ENCODE assay signal across 1 cellular context in the genomic region with DNA sequence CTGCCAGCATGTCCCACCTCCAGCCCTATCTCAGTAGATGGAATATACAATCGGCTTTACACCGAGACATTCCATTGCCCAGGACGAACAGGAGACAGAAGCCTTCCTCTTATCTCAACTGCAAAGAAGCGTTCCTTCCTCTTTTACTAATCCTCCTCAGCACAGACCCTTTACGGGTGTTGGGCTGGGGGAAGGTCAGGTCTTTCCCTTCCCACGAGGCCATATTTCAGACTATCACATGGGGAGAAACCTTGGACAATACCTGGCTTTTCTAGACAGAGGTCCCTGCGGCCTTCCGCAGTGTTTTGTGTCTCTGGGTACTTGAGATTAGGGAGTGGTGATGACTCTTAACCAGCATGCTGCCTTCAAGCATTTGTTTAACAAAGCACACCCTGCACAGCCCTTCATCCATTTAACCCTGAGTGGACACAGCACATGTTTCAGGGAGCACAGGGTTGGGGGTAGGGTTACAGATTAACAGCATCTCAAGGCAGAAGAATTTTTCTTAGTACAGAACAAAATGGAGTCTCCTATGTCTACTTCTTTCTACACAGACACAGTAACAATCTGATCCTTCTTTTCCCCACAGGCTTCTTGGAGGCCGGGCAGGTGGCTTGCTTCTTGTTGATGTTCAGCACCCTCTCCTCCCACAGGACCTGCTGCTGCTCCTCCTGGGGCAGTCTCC.
TF ChIP-seq lines count a peak whose summit lies in the region.
"Not testable (repeated sequence)": the region's sequence is repeated elsewhere in the genome, so short reads cannot be mapped to it uniquely, and the experiment has no call there.

No MANE protein-coding gene starts in this region.

TF ChIP-seq in K562, 482 proteins besides CTCF, POLR2A, EP300 and RAD21 (continued from another document and continues in another):
- TF ChIP-seq ZBTB9 (CRISPR knock-in tag; IDR thresholded peaks at IDR 0.05), result peak; percentile 83
- peak; percentile 32 for TF ChIP-seq BRD9 (IDR thresholded peaks at IDR 0.05; ENCODE audit: low read depth, partially characterized antibody)
- peak; percentile 52; the same call in 1 of the 2 replicates for TF ChIP-seq SP1 (CRISPR knock-in tag; IDR thresholded peaks at IDR 0.05)
- TF ChIP-seq MYC (IDR thresholded peaks at IDR 0.05; ENCODE audit: low read depth, low read length), result peak; percentile 30; the same call in 1 of the 2 replicates
- TF ChIP-seq MYC (CRISPR knock-in tag; IDR thresholded peaks at IDR 0.05; ENCODE audit: borderline replicate concordance, low read depth), result peak; percentile 94
- 0 out of 2 replicates have a peak, but pooled peaks have one; percentile 3 for TF ChIP-seq ZNF707 (CRISPR knock-in tag; conservative IDR thresholded peaks at IDR 0.05)
- TF ChIP-seq NCOA1 (IDR thresholded peaks at IDR 0.05; ENCODE audit: low read depth), result peak; percentile 71
- peak; percentile 61 for TF ChIP-seq NFE2L1 (tag; IDR thresholded peaks at IDR 0.05; ENCODE audit: borderline replicate concordance, low read depth)
- TF ChIP-seq ZNF398 (CRISPR knock-in tag; IDR thresholded peaks at IDR 0.05), result peak; percentile 59; the same call in 1 of the 2 replicates
- 0 out of 2 replicates have a peak, but pooled peaks have one; percentile 59 for TF ChIP-seq ZNF444 (CRISPR knock-in tag; IDR thresholded peaks at IDR 0.05)
- TF ChIP-seq ZNF695 (CRISPR knock-in tag; IDR thresholded peaks at IDR 0.05), result peak; percentile 87; the same call in 1 of the 2 replicates
- peak; percentile 96 for TF ChIP-seq CTBP1 (IDR thresholded peaks at IDR 0.05; ENCODE audit: borderline replicate concordance)
- TF ChIP-seq, protein P1, sequence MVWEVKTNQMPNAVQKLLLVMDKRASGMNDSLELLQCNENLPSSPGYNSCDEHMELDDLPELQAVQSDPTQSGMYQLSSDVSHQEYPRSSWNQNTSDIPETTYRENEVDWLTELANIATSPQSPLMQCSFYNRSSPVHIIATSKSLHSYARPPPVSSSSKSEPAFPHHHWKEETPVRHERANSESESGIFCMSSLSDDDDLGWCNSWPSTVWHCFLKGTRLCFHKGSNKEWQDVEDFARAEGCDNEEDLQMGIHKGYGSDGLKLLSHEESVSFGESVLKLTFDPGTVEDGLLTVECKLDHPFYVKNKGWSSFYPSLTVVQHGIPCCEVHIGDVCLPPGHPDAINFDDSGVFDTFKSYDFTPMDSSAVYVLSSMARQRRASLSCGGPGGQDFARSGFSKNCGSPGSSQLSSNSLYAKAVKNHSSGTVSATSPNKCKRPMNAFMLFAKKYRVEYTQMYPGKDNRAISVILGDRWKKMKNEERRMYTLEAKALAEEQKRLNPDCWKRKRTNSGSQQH (CRISPR knock-in tag; IDR thresholded peaks at IDR 0.05), result peak; percentile 26; the same call in 1 of the 2 replicates
- TF ChIP-seq, protein P2, sequence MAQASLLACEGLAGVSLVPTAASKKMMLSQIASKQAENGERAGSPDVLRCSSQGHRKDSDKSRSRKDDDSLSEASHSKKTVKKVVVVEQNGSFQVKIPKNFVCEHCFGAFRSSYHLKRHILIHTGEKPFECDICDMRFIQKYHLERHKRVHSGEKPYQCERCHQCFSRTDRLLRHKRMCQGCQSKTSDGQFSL (CRISPR knock-in tag; IDR thresholded peaks at IDR 0.05), result not testable (repeated sequence)
- TF ChIP-seq, protein P2 (tag; IDR thresholded peaks at IDR 0.05), result peak in 1 of 2 experiments; percentile 93; a peak in 2 of 4 replicates
- TF ChIP-seq TCF3 (CRISPR knock-in tag; IDR thresholded peaks at IDR 0.05), result peak; percentile 89
- 0 out of 2 replicates have a peak, but pooled peaks have one; percentile 7 for TF ChIP-seq BHLHE40 (IDR thresholded peaks at IDR 0.05; ENCODE audit: low read length)
- TF ChIP-seq NRF1 (conservative IDR thresholded peaks at IDR 0.05 in 1 of 2, IDR thresholded peaks at IDR 0.05 in 1 of 2), result peak; percentile 18 to 36; a peak in 2 of 4 replicates
- TF ChIP-seq ZNF766 (CRISPR knock-in tag; conservative IDR thresholded peaks at IDR 0.05), result peak; percentile 95
- TF ChIP-seq HDAC2 (IDR thresholded peaks at IDR 0.05), result peak; percentile 38; the same call in 1 of the 2 replicates
- TF ChIP-seq ATF1 (CRISPR knock-in tag; IDR thresholded peaks at IDR 0.05); FOXM1 (CRISPR knock-in tag; IDR thresholded peaks at IDR 0.05; ENCODE audit: low read depth); NR2C1 (IDR thresholded peaks at IDR 0.05); ETV6 (CRISPR knock-in tag; IDR thresholded peaks at IDR 0.05; ENCODE audit: borderline replicate concordance); NR2C2 (CRISPR knock-in tag; IDR thresholded peaks at IDR 0.05): not testable (repeated sequence)
- TF ChIP-seq ATF1 (tag; IDR thresholded peaks at IDR 0.05), result peak; percentile 71
- TF ChIP-seq, protein P3, sequence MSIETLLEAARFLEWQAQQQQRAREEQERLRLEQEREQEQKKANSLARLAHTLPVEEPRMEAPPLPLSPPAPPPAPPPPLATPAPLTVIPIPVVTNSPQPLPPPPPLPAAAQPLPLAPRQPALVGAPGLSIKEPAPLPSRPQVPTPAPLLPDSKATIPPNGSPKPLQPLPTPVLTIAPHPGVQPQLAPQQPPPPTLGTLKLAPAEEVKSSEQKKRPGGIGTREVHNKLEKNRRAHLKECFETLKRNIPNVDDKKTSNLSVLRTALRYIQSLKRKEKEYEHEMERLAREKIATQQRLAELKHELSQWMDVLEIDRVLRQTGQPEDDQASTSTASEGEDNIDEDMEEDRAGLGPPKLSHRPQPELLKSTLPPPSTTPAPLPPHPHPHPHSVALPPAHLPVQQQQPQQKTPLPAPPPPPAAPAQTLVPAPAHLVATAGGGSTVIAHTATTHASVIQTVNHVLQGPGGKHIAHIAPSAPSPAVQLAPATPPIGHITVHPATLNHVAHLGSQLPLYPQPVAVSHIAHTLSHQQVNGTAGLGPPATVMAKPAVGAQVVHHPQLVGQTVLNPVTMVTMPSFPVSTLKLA (conservative IDR thresholded peaks at IDR 0.05), result peak; percentile 64 to 72
- TF ChIP-seq, protein P4, sequence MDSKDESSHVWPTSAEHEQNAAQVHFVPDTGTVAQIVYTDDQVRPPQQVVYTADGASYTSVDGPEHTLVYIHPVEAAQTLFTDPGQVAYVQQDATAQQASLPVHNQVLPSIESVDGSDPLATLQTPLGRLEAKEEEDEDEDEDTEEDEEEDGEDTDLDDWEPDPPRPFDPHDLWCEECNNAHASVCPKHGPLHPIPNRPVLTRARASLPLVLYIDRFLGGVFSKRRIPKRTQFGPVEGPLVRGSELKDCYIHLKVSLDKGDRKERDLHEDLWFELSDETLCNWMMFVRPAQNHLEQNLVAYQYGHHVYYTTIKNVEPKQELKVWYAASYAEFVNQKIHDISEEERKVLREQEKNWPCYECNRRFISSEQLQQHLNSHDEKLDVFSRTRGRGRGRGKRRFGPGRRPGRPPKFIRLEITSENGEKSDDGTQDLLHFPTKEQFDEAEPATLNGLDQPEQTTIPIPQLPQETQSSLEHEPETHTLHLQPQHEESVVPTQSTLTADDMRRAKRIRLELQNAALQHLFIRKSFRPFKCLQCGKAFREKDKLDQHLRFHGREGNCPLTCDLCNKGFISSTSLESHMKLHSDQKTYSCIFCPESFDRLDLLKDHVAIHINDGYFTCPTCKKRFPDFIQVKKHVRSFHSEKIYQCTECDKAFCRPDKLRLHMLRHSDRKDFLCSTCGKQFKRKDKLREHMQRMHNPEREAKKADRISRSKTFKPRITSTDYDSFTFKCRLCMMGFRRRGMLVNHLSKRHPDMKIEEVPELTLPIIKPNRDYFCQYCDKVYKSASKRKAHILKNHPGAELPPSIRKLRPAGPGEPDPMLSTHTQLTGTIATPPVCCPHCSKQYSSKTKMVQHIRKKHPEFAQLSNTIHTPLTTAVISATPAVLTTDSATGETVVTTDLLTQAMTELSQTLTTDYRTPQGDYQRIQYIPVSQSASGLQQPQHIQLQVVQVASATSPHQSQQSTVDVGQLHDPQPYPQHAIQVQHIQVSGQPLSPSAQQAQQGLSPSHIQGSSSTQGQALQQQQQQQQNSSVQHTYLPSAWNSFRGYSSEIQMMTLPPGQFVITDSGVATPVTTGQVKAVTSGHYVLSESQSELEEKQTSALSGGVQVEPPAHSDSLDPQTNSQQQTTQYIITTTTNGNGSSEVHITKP (IDR thresholded peaks at IDR 0.05; ENCODE audit: partially characterized antibody), result peak; percentile 72
- TF ChIP-seq FOXK2 (conservative IDR thresholded peaks at IDR 0.05 in 1 of 2, IDR thresholded peaks at IDR 0.05 in 1 of 2; ENCODE audit: low read depth in 2 of 2), result peak; percentile 37 to 66; a peak in 3 of 4 replicates
- peak; percentile 23; the same call in 1 of the 2 replicates for TF ChIP-seq ELF4 (CRISPR knock-in tag; IDR thresholded peaks at IDR 0.05)
- TF ChIP-seq BCOR (IDR thresholded peaks at IDR 0.05), result peak; percentile 65
- peak; percentile 85 for TF ChIP-seq DPF2 (IDR thresholded peaks at IDR 0.05)
- TF ChIP-seq HIVEP1 (CRISPR knock-in tag; IDR thresholded peaks at IDR 0.05), result peak; percentile 84
- peak; percentile 23; the same call in 1 of the 2 replicates for TF ChIP-seq USF1 (CRISPR knock-in tag; IDR thresholded peaks at IDR 0.05)
- peak; percentile 72 for TF ChIP-seq ATF4 (CRISPR knock-in tag; IDR thresholded peaks at IDR 0.05)
- TF ChIP-seq FOXM1 (IDR thresholded peaks at IDR 0.05; ENCODE audit: low read depth), result 0 out of 2 replicates have a peak, but pooled peaks have one; percentile 36
- peak; percentile 82 for TF ChIP-seq NR2C1 (tag; IDR thresholded peaks at IDR 0.05)
- TF ChIP-seq SMAD3 (CRISPR knock-in tag; conservative IDR thresholded peaks at IDR 0.05), result 0 out of 2 replicates have a peak, but pooled peaks have one; percentile 16
- TF ChIP-seq ZNF239 (CRISPR knock-in tag; IDR thresholded peaks at IDR 0.05), result peak; percentile 67
- peak; percentile 75; the same call in 1 of the 2 replicates for TF ChIP-seq ZNF586 (CRISPR knock-in tag; conservative IDR thresholded peaks at IDR 0.05)
- peak; percentile 91 for TF ChIP-seq SMARCE1 (IDR thresholded peaks at IDR 0.05)
- TF ChIP-seq SMARCC2 (IDR thresholded peaks at IDR 0.05; ENCODE audit: low read depth), result peak; percentile 70; the same call in 1 of the 2 replicates
- TF ChIP-seq, protein P5, sequence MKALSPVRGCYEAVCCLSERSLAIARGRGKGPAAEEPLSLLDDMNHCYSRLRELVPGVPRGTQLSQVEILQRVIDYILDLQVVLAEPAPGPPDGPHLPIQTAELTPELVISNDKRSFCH (CRISPR knock-in tag; IDR thresholded peaks at IDR 0.05), result not testable (repeated sequence)
- TF ChIP-seq, protein P5 (tag; IDR thresholded peaks at IDR 0.05), result peak; percentile 99
- TF ChIP-seq ZBED1 (IDR thresholded peaks at IDR 0.05), result peak; percentile 46; the same call in 1 of the 2 replicates
- TF ChIP-seq EP400 (IDR thresholded peaks at IDR 0.05), result peak; percentile 66; the same call in 1 of the 2 replicates
- TF ChIP-seq ETV6 (IDR thresholded peaks at IDR 0.05; ENCODE audit: borderline replicate concordance in 1 of 2, low read depth in 2 of 2, low read length in 1 of 2), result 0 out of 4 replicates have a peak, but pooled peaks of 1 of the 2 experiments have one; percentile 42
- TF ChIP-seq NCOR1 (IDR thresholded peaks at IDR 0.05), result peak; percentile 87
- TF ChIP-seq TCFL5 (CRISPR knock-in tag; conservative IDR thresholded peaks at IDR 0.05), result peak; percentile 60; the same call in 1 of the 2 replicates
- TF ChIP-seq IRF9 (tag; IDR thresholded peaks at IDR 0.05), result peak; percentile 73
- peak; percentile 60 for TF ChIP-seq ATF7 (IDR thresholded peaks at IDR 0.05)
- peak; percentile 51; the same call in 1 of the 2 replicates for TF ChIP-seq NR2C2 (tag; IDR thresholded peaks at IDR 0.05)
- 0 out of 2 replicates have a peak, but pooled peaks have one; percentile 43 for TF ChIP-seq ZNF134 (CRISPR knock-in tag; conservative IDR thresholded peaks at IDR 0.05)
